8 cellular contexts compared by ENCODE assay signal in genomic region chr9:88533951-88534455, GRCh38. TPM values are rescaled to one million over a fixed set of nuclear protein-coding genes. Genes with fewer than 3 reads are reported as not detected.
A peak's percentile ranks its signal among the peaks of the same experiment; 100 is the strongest.
DNase-seq lines count a peak whose midpoint lies in the region; ATAC-seq, FAIRE-seq and TF ChIP-seq lines count a peak whose summit lies in the region.

No MANE protein-coding gene starts in this region.

- no peak overlapping the region for H3K27ac ChIP-seq in CD4-positive, alpha-beta memory T cell (ENCODE audit: low read depth, low read length)
- no peak overlapping the region for H3K27ac ChIP-seq in H1 (ENCODE audit: low read depth, low read length)

- intact Hi-C loops in CD4-positive, alpha-beta memory T cell (cut with micrococcal nuclease), result no loop called here

- H4K20me1 ChIP-seq in H1 (replicated peaks in 1 of 2; ENCODE audit: control insufficient read depth in 1 of 2, insufficient read depth in 2 of 2, low read length in 2 of 2), result peaks cover 2 to 7% of the 10 kb centered on the region in 2 experiments

- peaks cover 0 to 6% (median 0%) of the 10 kb centered on the region in 8 donors for H3K9me3 Mint-ChIP-seq in CD4-positive, alpha-beta memory T cell

- H3K79me2 ChIP-seq in H1 (ENCODE audit: control insufficient read depth in 1 of 2, insufficient read depth in 2 of 2, low read length in 2 of 2), result no peaks in the 10 kb centered on the region

- no peaks in the 10 kb centered on the region for H3K36me3 Mint-ChIP-seq in CD4-positive, alpha-beta memory T cell

- no peak overlapping the region for H3K4ac ChIP-seq in H1 (replicated peaks; ENCODE audit: insufficient read length, low read depth, low read length)

- H3K36me3 ChIP-seq in CD4-positive, alpha-beta memory T cell (ENCODE audit: insufficient read depth, low read length), result no peaks in the 10 kb centered on the region
- H3K36me3 ChIP-seq in H1 (ENCODE audit: control insufficient read depth in 2 of 4, insufficient read depth in 4 of 4, low read length in 3 of 4), result no peaks in the 10 kb centered on the region

- H4K91ac ChIP-seq in H1 (replicated peaks; ENCODE audit: insufficient read length, low read length), result peak overlapping the region; percentile 87

- FAIRE-seq in H1 (lab: Jason Lieb, UNC), result no peak

- H3K27ac Mint-ChIP-seq in CD4-positive, alpha-beta memory T cell, result peak overlapping the region in 2 of 7 donors; percentile 35 to 68

- H2BK15ac ChIP-seq in H1 (ENCODE audit: low read length), result no peak overlapping the region

- H3K79me1 ChIP-seq in H1 (ENCODE audit: low read depth, low read length), result 0 out of 2 replicates have a peak, but pooled peaks cover 9% of the 10 kb centered on the region

- H3K27me3 Mint-ChIP-seq in CD4-positive, alpha-beta memory T cell, result peaks cover 19 to 21% of the 10 kb centered on the region in 2 donors

- WGBS in H1 (ENCODE audit: extremely low coverage in 1 of 2, insufficient coverage in 1 of 2, insufficient read length in 1 of 2, insufficient replicate concordance in 2 of 2, low coverage in 1 of 2, low lambda C conversion rate in 2 of 2, missing lambda C conversion rate in 1 of 2), 2 experiments, result 4% methylated on average over 14 of the region's 41 CpGs; no CpG with 5 or more reads in 1 of the 2 experiments

- H3K4me2 ChIP-seq in H1 (ENCODE audit: insufficient read depth in 1 of 2, low read depth in 2 of 2, low read length in 2 of 2), result peak overlapping the region; percentile 67 to 83

- H3K4me3 Mint-ChIP-seq in CD4-positive, alpha-beta memory T cell, result peak overlapping the region; percentile 38 to 77 (median 62)

- H3K27me3 ChIP-seq in CD4-positive, alpha-beta memory T cell (ENCODE audit: insufficient read depth, low read length), result peaks cover 7% of the 10 kb centered on the region
- peaks cover 0 to 15% (median 12%) of the 10 kb centered on the region in 4 experiments; a peak in 4 of 7 replicates for H3K27me3 ChIP-seq in H1 (replicated peaks in 1 of 4; ENCODE audit: control insufficient read depth in 3 of 4, extremely low read depth in 1 of 4, insufficient read depth in 3 of 4, low read length in 3 of 4)

- H2BK20ac ChIP-seq in H1 (ENCODE audit: low read length), result 0 out of 2 replicates have a peak overlapping the region, but pooled peaks have one; percentile 32

- H3K4me3 ChIP-seq in CD4-positive, alpha-beta memory T cell (ENCODE audit: low read length in 2 of 2), result no peak overlapping the region
- H3K4me3 ChIP-seq in H1 (ENCODE audit: extremely low read depth in 1 of 4, insufficient read depth in 2 of 4, low read depth in 3 of 4, low read length in 4 of 4), result peak overlapping the region; percentile 53 to 91 (median 61)

- peaks cover 16% of the 10 kb centered on the region for H3K4me1 ChIP-seq in CD4-positive, alpha-beta memory T cell (ENCODE audit: insufficient read depth, low read length)
- H3K4me1 ChIP-seq in H1 (replicated peaks in 1 of 4; ENCODE audit: control insufficient read depth in 3 of 4, insufficient read depth in 4 of 4, low read length in 3 of 4), result peaks cover 0 to 6% (median 4%) of the 10 kb centered on the region in 4 experiments; a peak in 5 of 7 replicates

- H3K14ac ChIP-seq in H1 (ENCODE audit: insufficient read length), result no peak overlapping the region

- no peak overlapping the region for H2BK120ac ChIP-seq in H1 (replicated peaks; ENCODE audit: low read depth, low read length)

- H3K18ac ChIP-seq in H1 (ENCODE audit: extremely low read depth, low read length), result peak overlapping the region; percentile 87

- H3K9ac ChIP-seq in H1 (replicated peaks in 1 of 4; ENCODE audit: extremely low read depth in 1 of 4, low read depth in 3 of 4, low read length in 3 of 4), result peak overlapping the region in 1 of 4 experiments; percentile 8; a peak in 1 of 7 replicates

- CTCF ChIA-PET in CD4-positive, alpha-beta memory T cell (lab: Charles Lee; ENCODE audit: partially characterized antibody), result no interaction called here
- CTCF ChIA-PET in H1 (lab: Charles Lee; ENCODE audit: partially characterized antibody), result interaction anchor here (0.8 to 3.4 kb wide), 7 partner anchors 13 to 224 kb away, joined by 3 to 18 read pairs (median 5); no protein-coding TSS in a partner anchor

- TF ChIP-seq POLR2A in H1 (IDR thresholded peaks at IDR 0.05; ENCODE audit: control extremely low read depth in 1 of 2, low read depth in 2 of 2, low read length in 2 of 2), result no peak

- H4K5ac ChIP-seq in H1 (ENCODE audit: insufficient read length, low read depth, low read length), result peak overlapping the region; percentile 15

- POLR2A ChIA-PET in CD4-positive, alpha-beta memory T cell (lab: Charles Lee; ENCODE audit: partially characterized antibody), result no interaction called here
- POLR2A ChIA-PET in H1 (lab: Charles Lee; ENCODE audit: partially characterized antibody), result interaction anchor here (0.7 to 4.8 kb wide), 10 partner anchors 10 to 221 kb away, joined by 3 to 21 read pairs (median 3); no protein-coding TSS in a partner anchor

- no peaks in the 10 kb centered on the region for H3K9me3 ChIP-seq in CD4-positive, alpha-beta memory T cell (ENCODE audit: control insufficient read depth in 1 of 2, low read length in 2 of 2)
- no peaks in the 10 kb centered on the region for H3K9me3 ChIP-seq in H1 (ENCODE audit: insufficient read depth in 2 of 2, low read depth in 1 of 2, low read length in 1 of 2)

- peaks cover 13% of the 10 kb centered on the region; the same call in 1 of the 2 replicates for H3K23me2 ChIP-seq in H1 (ENCODE audit: low read depth, low read length)

- H3K56ac ChIP-seq in H1 (replicated peaks; ENCODE audit: insufficient read length, low read depth, low read length), result peak overlapping the region; percentile 67

- 0 out of 2 replicates have a peak overlapping the region, but pooled peaks have one; percentile 9 for H4K8ac ChIP-seq in H1 (ENCODE audit: extremely low read depth, insufficient read depth, low read length)

- H2AK5ac ChIP-seq in H1 (ENCODE audit: low read depth, low read length), result no peak overlapping the region

- TF ChIP-seq EP300 in H1 (IDR thresholded peaks at IDR 0.05; ENCODE audit: borderline replicate concordance in 1 of 2, low read depth in 2 of 2, low read length in 2 of 2), result no peak

- TF ChIP-seq RAD21 in H1 (IDR thresholded peaks at IDR 0.05 in 1 of 2, conservative IDR thresholded peaks at IDR 0.05 in 1 of 2; ENCODE audit: low read depth in 2 of 2, low read length in 2 of 2), result no peak

- H3K4me1 Mint-ChIP-seq in CD4-positive, alpha-beta memory T cell, result peaks cover 7 to 32% (median 16%) of the 10 kb centered on the region in 4 donors

- no peak overlapping the region for H3K23ac ChIP-seq in H1 (ENCODE audit: insufficient read length)

- H2BK12ac ChIP-seq in H1 (ENCODE audit: low read depth, low read length), result peak overlapping the region; percentile 94; the same call in 1 of the 2 replicates

- ATAC-seq in HG03442 (IDR thresholded peaks at IDR 0.05; ENCODE audit: unreplicated experiment) (no peak), GM19395 (IDR thresholded peaks at IDR 0.05; ENCODE audit: unreplicated experiment) (no peak)

- no peak overlapping the region for H2AFZ ChIP-seq in H1 (ENCODE audit: low read length)

- no peak for DNase-seq in CD4-positive, alpha-beta memory T cell
- DNase-seq in NOMO-1 treated with DMSO at 0.1 percent for 48 hours (lab: John Stamatoyannopoulos, UW; ENCODE audit: unreplicated experiment) (peak; percentile 22), H1 (ENCODE audit: low read depth in 1 of 2, low spot score in 2 of 2) (peak in 1 of 2 experiments; percentile 78), mucosa of gallbladder (ENCODE audit: low spot score) (peak; percentile 13)
- DNase-seq in NK-92 treated with Interleukin-12 subunit alpha and Interleukin-12 subunit beta, amount 100 ng/mL, for 24 hours (lab: John Stamatoyannopoulos, UW), result no peak
- no peak for DNase-seq in stimulated activated CD4-positive, alpha-beta T cell treated with anti-CD3 and anti-CD28 coated beads, Interleukin-1b, Interleukin-23, amount 100 ng/mL, for 48 hours

- H2BK5ac ChIP-seq in H1 (ENCODE audit: low read depth, low read length), result peak overlapping the region; percentile 75; the same call in 1 of the 2 replicates

- no peak for TF ChIP-seq CTCF in H1 (IDR thresholded peaks at IDR 0.05; ENCODE audit: control extremely low read depth in 1 of 3, insufficient read depth in 1 of 3, low read depth in 1 of 3, low read length in 3 of 3)

TF ChIP-seq in H1, 55 proteins besides CTCF, POLR2A, EP300 and RAD21 (continues in another document):
- TF ChIP-seq RBBP5 (IDR thresholded peaks at IDR 0.05; ENCODE audit: borderline replicate concordance, low read depth, low read length) (peak; percentile 65; the same call in 1 of the 2 replicates), CBX8 (IDR thresholded peaks at IDR 0.05; ENCODE audit: borderline replicate concordance, low read depth, low read length) (no peak), ASH2L (IDR thresholded peaks at IDR 0.05; ENCODE audit: low read length) (peak; percentile 97), SIN3A (conservative IDR thresholded peaks at IDR 0.05 in 1 of 2, IDR thresholded peaks at IDR 0.05 in 1 of 2; ENCODE audit: low read depth in 1 of 2, low read length in 2 of 2) (0 out of 4 replicates have a peak, but pooled peaks of 1 of the 2 experiments have one; percentile 35), SAP30 (IDR thresholded peaks at IDR 0.05; ENCODE audit: insufficient read depth, insufficient replicate concordance, low read length) (no peak), KDM4A (IDR thresholded peaks at IDR 0.05; ENCODE audit: low read depth, low read length, severe bottlenecking) (peak; percentile 73), GABPA (IDR thresholded peaks at IDR 0.05; ENCODE audit: borderline replicate concordance, insufficient read depth, low read length) (no peak), CREB1 (IDR thresholded peaks at IDR 0.05) (no peak), MAX (IDR thresholded peaks at IDR 0.05) (peak; percentile 49; the same call in 1 of the 2 replicates), CEBPB (IDR thresholded peaks at IDR 0.05; ENCODE audit: low read depth, low read length) (no peak), CTBP2 (IDR thresholded peaks at IDR 0.05; ENCODE audit: borderline replicate concordance, insufficient read depth, insufficient read length, low read length) (peak; percentile 75)

RNA-seq across cellular contexts. Expression of gene NXNL2, which starts 1.0 kb away (rescaled TPM):
- total RNA-seq in CD4-positive, alpha-beta memory T cell, result not detected
- polyA plus RNA-seq in CD4-positive, alpha-beta memory T cell, result not detected
- 1.9 and 2.1 TPM in 2 replicates for total RNA-seq in H1 (2021; fragmentation: NEBNext Ultra II Directional; extraction: Animal tissue kit (Norgen Biotek cat#: 25700))
- 2.6 and 5.6 TPM in 2 replicates for polyA plus RNA-seq in H1 (2011; rRNA removed)
- 3.4 TPM for polyA plus RNA-seq in H1 (2011; cell fraction: cytosol; rRNA removed)
- polyA plus RNA-seq in H1 (2011; cell fraction: nucleus; rRNA removed), result 4.7 TPM
- polyA plus RNA-seq in H1 (2012, experiment 1 of 2), result 0.58 to 1.6 TPM (median 1.2 TPM) in 4 replicates
- 0.41 TPM for polyA plus RNA-seq in H1 (2012, experiment 2 of 2)
- polyA plus RNA-seq in H1 (2013, experiment 1 of 2), result 1.3 TPM
- 0.98 TPM for polyA plus RNA-seq in H1 (2013, experiment 2 of 2)
- 0.61 and 0.98 TPM in 2 replicates for polyA minus RNA-seq in H1 (2011; rRNA and poly(A)+ RNA removed)
- polyA minus RNA-seq in H1 (2011; cell fraction: cytosol; rRNA and poly(A)+ RNA removed), result 1.2 TPM
- polyA minus RNA-seq in H1 (2011; cell fraction: nucleus; rRNA and poly(A)+ RNA removed), result 6.5 TPM
- 1.9 TPM for total RNA-seq in mucosa of gallbladder

Comparison
In these comparisons a context has a peak if more than half of its experiments do, and no peak if none do; other contexts are left out.
1. DNase-seq: peak in NOMO-1 treated with DMSO at 0.1 percent for 48 hours (single experiment) and mucosa of gallbladder (single experiment); none in CD4-positive, alpha-beta memory T cell (0 of 5), NK-92 treated with Interleukin-12 subunit alpha and Interleukin-12 subunit beta, amount 100 ng/mL, for 24 hours (single experiment) and stimulated activated CD4-positive, alpha-beta T cell treated with anti-CD3 and anti-CD28 coated beads, Interleukin-1b, Interleukin-23, amount 100 ng/mL, for 48 hours (single experiment).
2. H3K4me3 ChIP-seq: peak in H1 (4 of 4); none in CD4-positive, alpha-beta memory T cell (0 of 2).